In genomic region chr13:50513528-50513863, GRCh38 we compare ENCODE assay signal across 14 cellular contexts.
DNase-seq lines count a peak whose midpoint lies in the region; ATAC-seq, FAIRE-seq and TF ChIP-seq lines count a peak whose summit lies in the region.
"Had no signal": no experiment of that assay in that cellular context is flagged by ENCODE, and none has a peak within 500 bp of the region (broad histone marks: within the 10 kb centered on the region; RNA-seq: fewer than 3 reads in every experiment).

No MANE protein-coding gene starts in this region.

- H3K27me3 ChIP-seq in Karpas-422 (ENCODE audit: low read length) (no peaks in the 10 kb centered on the region), esophagus muscularis mucosa (no peaks in the 10 kb centered on the region), neuron (ENCODE audit: insufficient read depth, low read length) (no peaks in the 10 kb centered on the region), ovary (no peaks in the 10 kb centered on the region)
- H3K27me3 ChIP-seq: BE2C, esophagus squamous epithelium, testis had no signal

- no peak overlapping the region for H3K4me3 ChIP-seq in A549
- H3K4me3 ChIP-seq in Karpas-422 (ENCODE audit: low read length) = peak overlapping the region; percentile 60
- H3K4me3 ChIP-seq in esophagus muscularis mucosa = no peak overlapping the region
- no peak overlapping the region for H3K4me3 ChIP-seq in neuron (ENCODE audit: low read length)
- no peak overlapping the region for H3K4me3 ChIP-seq in ovary
- H3K4me3 ChIP-seq: testis had no signal

- FAIRE-seq in A549 (lab: Jason Lieb, UNC) = no peak
- FAIRE-seq: bronchial epithelial cell, TTC549 had no signal

- ATAC-seq in A549 = no peak
- no peak for ATAC-seq in GM18498 (IDR thresholded peaks at IDR 0.05; ENCODE audit: unreplicated experiment)
- ATAC-seq in GM21576 (IDR thresholded peaks at IDR 0.05; ENCODE audit: unreplicated experiment) = no peak

- no peak for TF ChIP-seq POLR2A in A549 (IDR thresholded peaks at IDR 0.05; ENCODE audit: low read length)
- TF ChIP-seq POLR2A in esophagus muscularis mucosa (IDR thresholded peaks at IDR 0.05; ENCODE audit: low read depth) = no peak
- TF ChIP-seq POLR2A in ovary (IDR thresholded peaks at IDR 0.05) = no peak

- TF ChIP-seq CTCF in A549 (IDR thresholded peaks at IDR 0.05) (no peak), esophagus muscularis mucosa (IDR thresholded peaks at IDR 0.05) (no peak), ovary (IDR thresholded peaks at IDR 0.05) (no peak)

- no peaks in the 10 kb centered on the region for H3K9me2 ChIP-seq in Karpas-422 (replicated peaks; ENCODE audit: insufficient read depth, low read length)

- POLR2A ChIA-PET in A549 (lab: Yijun Ruan, JAX) = no interaction called here

- H3K9ac ChIP-seq in Karpas-422 (ENCODE audit: low read length) = peak overlapping the region; percentile 77

- H3K27ac ChIP-seq in A549 (no peak overlapping the region), Karpas-422 (ENCODE audit: low read length) (peak overlapping the region; percentile 98), esophagus muscularis mucosa (replicated peaks in 1 of 4) (peak overlapping the region; percentile 72 to 75 (median 74)), ovary (peak overlapping the region in 1 of 2 donors; percentile 55)

- H4K20me1 ChIP-seq in Karpas-422 (ENCODE audit: insufficient read depth, low read depth, low read length) = no peaks in the 10 kb centered on the region

- peak overlapping the region; percentile 28; the same call in 1 of the 3 replicates for H3K4me2 ChIP-seq in A549
- H3K4me2 ChIP-seq in Karpas-422 (ENCODE audit: low read depth, low read length, poor library complexity, severe bottlenecking) = peak overlapping the region; percentile 80

- intact Hi-C loops in esophagus muscularis mucosa (cut with DNase I) (loop anchor here (10.0 kb wide), 1 partner anchor 109 kb away; no protein-coding TSS in a partner anchor), ovary (cut with DNase I) (loop anchor here in 1 of 4 donors (10.0 kb wide), 1 partner anchor 429 kb away; no protein-coding TSS in a partner anchor)

- DNase-seq in A549 (ENCODE audit: low read depth in 1 of 2, low spot score in 1 of 2) = no peak
- DNase-seq in Karpas-422 = peak; percentile 45
- no peak for DNase-seq in esophagus muscularis mucosa (ENCODE audit: extremely low spot score)
- no peak for DNase-seq in islet precursor cell
- no peak for DNase-seq in ovary
- DNase-seq: BE2C, esophagus squamous epithelium, posterior cingulate gyrus, testis had no signal

- CTCF ChIA-PET in A549 (lab: Yijun Ruan, JAX) = no interaction called here

- no peak for TF ChIP-seq RAD21 in A549 (conservative IDR thresholded peaks at IDR 0.05 in 1 of 2, IDR thresholded peaks at IDR 0.05 in 1 of 2)

- peaks cover 10% of the 10 kb centered on the region; the same call in 2 of the 3 replicates for H3K4me1 ChIP-seq in A549
- peaks cover 88% of the 10 kb centered on the region for H3K4me1 ChIP-seq in Karpas-422 (ENCODE audit: low read length)
- peaks cover 22 to 37% (median 34%) of the 10 kb centered on the region in 4 donors for H3K4me1 ChIP-seq in esophagus muscularis mucosa
- peaks cover 13% of the 10 kb centered on the region for H3K4me1 ChIP-seq in neuron (ENCODE audit: insufficient read depth, low read length)
- peaks cover 5% of the 10 kb centered on the region for H3K4me1 ChIP-seq in ovary (ENCODE audit: insufficient read depth)
- H3K4me1 ChIP-seq: BE2C had no signal

- peak overlapping the region; percentile 54; the same call in 1 of the 2 replicates for H2AFZ ChIP-seq in Karpas-422 (ENCODE audit: low read length)
- H2AFZ ChIP-seq in neuron (ENCODE audit: low read depth, low read length) = peak overlapping the region; percentile 91

- TF ChIP-seq EP300 in A549 (IDR thresholded peaks at IDR 0.05) = no peak
- no peak for TF ChIP-seq EP300 in esophagus muscularis mucosa (IDR thresholded peaks at IDR 0.05)
- no peak for TF ChIP-seq EP300 in ovary (IDR thresholded peaks at IDR 0.05)

- no peaks in the 10 kb centered on the region for H3K9me3 ChIP-seq in A549
- H3K9me3 ChIP-seq in Karpas-422 (ENCODE audit: low read length) = no peaks in the 10 kb centered on the region
- H3K9me3 ChIP-seq in esophagus muscularis mucosa = peaks cover 0 to 5% (median 0%) of the 10 kb centered on the region in 4 donors
- H3K9me3 ChIP-seq in neuron (ENCODE audit: low read length) = peaks cover 2% of the 10 kb centered on the region
- H3K9me3 ChIP-seq in ovary = peaks cover 0 to 2% of the 10 kb centered on the region in 2 donors
- H3K9me3 ChIP-seq: BE2C, testis had no signal

- H3K79me2 ChIP-seq in Karpas-422 (ENCODE audit: low read length) = no peaks in the 10 kb centered on the region

- H3K36me3 ChIP-seq in Karpas-422 (ENCODE audit: insufficient read depth, low read length) (no peaks in the 10 kb centered on the region; the same call in 1 of the 2 replicates), esophagus muscularis mucosa (no peaks in the 10 kb centered on the region), neuron (ENCODE audit: insufficient read depth, low read length) (no peaks in the 10 kb centered on the region), ovary (no peaks in the 10 kb centered on the region)
- H3K36me3 ChIP-seq: BE2C, esophagus squamous epithelium had no signal

TF ChIP-seq in A549, 52 proteins besides CTCF, POLR2A, EP300 and RAD21:
- no peak for TF ChIP-seq JUN (IDR thresholded peaks at IDR 0.05)
- TF ChIP-seq KDM1A (IDR thresholded peaks at IDR 0.05; ENCODE audit: low read depth) = no peak

Comparison
In these comparisons a context has a peak if more than half of its experiments do, and no peak if none do; other contexts are left out.
1. H3K27ac ChIP-seq: peak in Karpas-422 (single experiment) and esophagus muscularis mucosa (4 of 4); none in A549 (0 of 2).